22 cellular contexts compared by ENCODE assay signal in the genomic region with DNA sequence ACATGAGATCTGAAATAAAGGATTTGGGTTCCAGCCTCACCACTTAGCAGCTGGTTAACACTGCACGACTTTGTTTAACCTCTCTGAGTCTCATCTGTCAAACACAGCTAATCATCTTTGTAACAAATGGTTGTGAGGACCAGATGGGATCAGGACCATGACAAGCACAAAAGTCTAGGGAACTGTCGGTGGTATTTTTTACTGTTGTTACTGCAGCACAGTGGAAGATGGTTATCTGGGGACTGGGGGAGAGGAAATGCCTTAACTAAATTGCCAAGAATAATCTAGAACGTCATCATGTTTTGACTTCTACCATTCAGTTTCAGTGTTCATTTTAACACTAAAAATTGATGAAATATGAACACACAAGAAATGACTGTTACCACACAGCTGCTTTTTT.
DNase-seq lines count a peak whose midpoint lies in the region; ATAC-seq and TF ChIP-seq lines count a peak whose summit lies in the region.
"Had no signal": no experiment of that assay in that cellular context is flagged by ENCODE, and none has a peak within 500 bp of the region (broad histone marks: within the 10 kb centered on the region; RNA-seq: fewer than 3 reads in every experiment).

No MANE protein-coding gene starts in this region.

- H3K9me3 Mint-ChIP-seq in CD4-positive, alpha-beta T cell, result no peaks in the 10 kb centered on the region
- H3K9me3 Mint-ChIP-seq: activated naive CD8-positive, alpha-beta T cell treated with anti-CD3 and anti-CD28 coated beads, Interleukin-2, amount 50 U/mL, for 24 hours; activated T-helper 17 cell treated with anti-CD3 and anti-CD28 coated beads, Interleukin-2, amount 50 U/mL, for 72 hours; T-helper 1 cell treated with Interleukin-12 subunit alpha and Interleukin-12 subunit beta and Interleukin-4 antibody, amounts not matched to agents 30 μg/mL and 1 μg/mL, for 36 hours had no signal

- H4K8ac ChIP-seq in mesenchymal stem cell (ENCODE audit: low read length), result no peak overlapping the region

- intact Hi-C loops in CD4-positive, alpha-beta T cell (cut with DNase I, micrococcal nuclease), result loop anchor here in 1 of 2 experiments (10.0 kb wide), 1 partner anchor 188 kb away; no protein-coding TSS in a partner anchor

- no peak overlapping the region for H3K18ac ChIP-seq in mesenchymal stem cell (ENCODE audit: low read depth in 1 of 2, low read length in 2 of 2)

- H3K27me3 ChIP-seq in brain microvascular endothelial cell (replicated peaks) (no peaks in the 10 kb centered on the region), mesenchymal stem cell (ENCODE audit: control insufficient read depth in 1 of 2, insufficient read depth in 1 of 2, low read length in 2 of 2) (no peaks in the 10 kb centered on the region)
- H3K27me3 ChIP-seq in CD4-positive, alpha-beta T cell (ENCODE audit: control insufficient read depth, insufficient read depth, low read length), result no peaks in the 10 kb centered on the region
- H3K27me3 ChIP-seq: breast epithelium, dorsolateral prefrontal cortex, SJCRH30 had no signal

- no peak overlapping the region for H3K23ac ChIP-seq in mesenchymal stem cell (ENCODE audit: low read length in 2 of 2)

- DNase-seq in Daoy (ENCODE audit: low read depth) (peak; percentile 2), NCI-H1694 treated with DMSO at 0.1 percent for 48 hours (lab: John Stamatoyannopoulos, UW) (peak; percentile 12), brain microvascular endothelial cell (peak; percentile 38), mesenchymal stem cell (peak; percentile 14), NCI-H748 (lab: John Stamatoyannopoulos, UW; ENCODE audit: unreplicated experiment) (no peak), NCI-H187 (lab: John Stamatoyannopoulos, UW) (no peak)
- DNase-seq in CD4-positive, alpha-beta T cell, result no peak
- DNase-seq: activated naive CD8-positive, alpha-beta T cell treated with anti-CD3 and anti-CD28 coated beads, Interleukin-2, amount 50 U/mL, for 24 hours; CD4-positive, alpha-beta memory T cell; dorsolateral prefrontal cortex; KG1; left cardiac atrium; NCI-H2081 treated with DMSO at 0.1 percent for 48 hours; NCI-H774; retina had no signal

- H3K36me3 Mint-ChIP-seq in CD4-positive, alpha-beta T cell (ENCODE audit: low read depth), result no peaks in the 10 kb centered on the region
- H3K36me3 Mint-ChIP-seq: CD4-positive, alpha-beta memory T cell had no signal

- H2BK120ac ChIP-seq in mesenchymal stem cell (ENCODE audit: low read depth, low read length), result no peak overlapping the region

- no peaks in the 10 kb centered on the region for H3K9me3 ChIP-seq in mesenchymal stem cell (ENCODE audit: control insufficient read depth, low read length)
- no peaks in the 10 kb centered on the region for H3K9me3 ChIP-seq in CD4-positive, alpha-beta T cell (ENCODE audit: control insufficient read depth, low read length)
- H3K9me3 ChIP-seq: breast epithelium, SJCRH30 had no signal

- no peak overlapping the region for H3K4me3 Mint-ChIP-seq in CD4-positive, alpha-beta T cell
- H3K4me3 Mint-ChIP-seq: activated naive CD8-positive, alpha-beta T cell treated with anti-CD3 and anti-CD28 coated beads, Interleukin-2, amount 50 U/mL, for 24 hours; activated T-helper 17 cell treated with anti-CD3 and anti-CD28 coated beads, Interleukin-2, amount 50 U/mL, for 72 hours; CD4-positive, alpha-beta memory T cell; T-helper 1 cell treated with Interleukin-12 subunit alpha and Interleukin-12 subunit beta and Interleukin-4 antibody, amounts not matched to agents 30 μg/mL and 1 μg/mL, for 36 hours had no signal

- POLR2A ChIA-PET in CD4-positive, alpha-beta T cell (lab: Charles Lee), result no interaction called here

- H3K27ac ChIP-seq in brain microvascular endothelial cell, result no peak overlapping the region
- no peak overlapping the region for H3K27ac ChIP-seq in mesenchymal stem cell (ENCODE audit: low read length, poor library complexity, severe bottlenecking)
- H3K27ac ChIP-seq in CD4-positive, alpha-beta T cell (ENCODE audit: low read depth, low read length), result no peak overlapping the region
- H3K27ac ChIP-seq: breast epithelium, dorsolateral prefrontal cortex, epithelial cell of prostate had no signal

- H3K4me2 ChIP-seq in mesenchymal stem cell (ENCODE audit: low read length, poor library complexity, severe bottlenecking), result no peak overlapping the region

- H2AK5ac ChIP-seq in mesenchymal stem cell (ENCODE audit: low read length, severe bottlenecking), result no peak overlapping the region

- H2BK5ac ChIP-seq in mesenchymal stem cell (ENCODE audit: low read depth, low read length, poor library complexity, severe bottlenecking), result no peak overlapping the region

- H3K14ac ChIP-seq in mesenchymal stem cell (ENCODE audit: low read length in 2 of 2), result no peak overlapping the region

- TF ChIP-seq CTCF in brain microvascular endothelial cell (IDR thresholded peaks at IDR 0.05; ENCODE audit: low read depth, low read length, missing control alignments), result no peak
- TF ChIP-seq CTCF in CD4-positive, alpha-beta T cell (IDR thresholded peaks at IDR 0.05), result no peak

- no peak overlapping the region for H3K9ac ChIP-seq in mesenchymal stem cell (ENCODE audit: low read length)

- H3K4ac ChIP-seq in mesenchymal stem cell (ENCODE audit: low read depth in 1 of 2, low read length in 2 of 2), result no peak overlapping the region

- H3K36me3 ChIP-seq in brain microvascular endothelial cell (replicated peaks) (no peaks in the 10 kb centered on the region), mesenchymal stem cell (ENCODE audit: control insufficient read depth in 1 of 2, insufficient read depth in 2 of 2, low read depth in 1 of 2, low read length in 2 of 2) (peaks cover 0 to 3% of the 10 kb centered on the region in 2 experiments)
- H3K36me3 ChIP-seq: breast epithelium had no signal

- H2AFZ ChIP-seq in mesenchymal stem cell (ENCODE audit: low read depth, low read length), result no peak overlapping the region

- peaks cover 6% of the 10 kb centered on the region for H3K4me1 Mint-ChIP-seq in CD4-positive, alpha-beta T cell (ENCODE audit: low read depth)
- H3K4me1 Mint-ChIP-seq: activated T-helper 17 cell treated with anti-CD3 and anti-CD28 coated beads, Interleukin-2, amount 50 U/mL, for 72 hours; CD4-positive, alpha-beta memory T cell had no signal

- H3K4me1 ChIP-seq in mesenchymal stem cell (ENCODE audit: control insufficient read depth, insufficient read depth, low read depth, low read length), result no peaks in the 10 kb centered on the region
- H3K4me1 ChIP-seq: breast epithelium had no signal

- H3K79me1 ChIP-seq in mesenchymal stem cell (replicated peaks; ENCODE audit: low read length, poor library complexity, severe bottlenecking), result no peaks in the 10 kb centered on the region

- H3K4me3 ChIP-seq in brain microvascular endothelial cell (ENCODE audit: low read depth, low read length) (no peak overlapping the region), mesenchymal stem cell (ENCODE audit: insufficient read depth in 1 of 2, low read depth in 1 of 2, low read length in 2 of 2) (no peak overlapping the region)
- H3K4me3 ChIP-seq: breast epithelium, dorsolateral prefrontal cortex, SJCRH30 had no signal

- in situ Hi-C loops in brain microvascular endothelial cell (cut with HindIII; ENCODE audit: low pct_ligation_motif_present, low sequenced_read_pairs), result no loop called here

- no peak overlapping the region for H2BK15ac ChIP-seq in mesenchymal stem cell (ENCODE audit: low read depth, poor library complexity, severe bottlenecking)

- WGBS in mesenchymal stem cell, result 23% methylated on average over 2 of the region's 3 CpGs

- ATAC-seq in GM19455 (IDR thresholded peaks at IDR 0.05; ENCODE audit: unreplicated experiment), result no peak
- ATAC-seq in CD4-positive, alpha-beta T cell (ENCODE audit: poor library complexity), result no peak
- ATAC-seq: activated naive CD8-positive, alpha-beta T cell treated with anti-CD3 and anti-CD28 coated beads, Interleukin-2, amount 50 U/mL, for 24 hours; activated T-helper 17 cell treated with anti-CD3 and anti-CD28 coated beads, Interleukin-2, amount 50 U/mL, for 72 hours; left cardiac atrium; Panc1 had no signal

- H4K91ac ChIP-seq in mesenchymal stem cell (ENCODE audit: low read length), result no peak overlapping the region

- H2BK12ac ChIP-seq in mesenchymal stem cell (ENCODE audit: low read length in 2 of 2), result no peak overlapping the region

- CTCF ChIA-PET in CD4-positive, alpha-beta T cell (lab: Charles Lee), result no interaction called here

- H3K27me3 Mint-ChIP-seq in CD4-positive, alpha-beta T cell, result no peaks in the 10 kb centered on the region
- H3K27me3 Mint-ChIP-seq: activated naive CD8-positive, alpha-beta T cell treated with anti-CD3 and anti-CD28 coated beads, Interleukin-2, amount 50 U/mL, for 24 hours; activated T-helper 17 cell treated with anti-CD3 and anti-CD28 coated beads, Interleukin-2, amount 50 U/mL, for 72 hours; CD4-positive, alpha-beta memory T cell had no signal

- H3K27ac Mint-ChIP-seq in CD4-positive, alpha-beta T cell, result no peak overlapping the region
- H3K27ac Mint-ChIP-seq: activated naive CD8-positive, alpha-beta T cell treated with anti-CD3 and anti-CD28 coated beads, Interleukin-2, amount 50 U/mL, for 24 hours; activated T-helper 17 cell treated with anti-CD3 and anti-CD28 coated beads, Interleukin-2, amount 50 U/mL, for 72 hours; CD4-positive, alpha-beta memory T cell; T-helper 1 cell treated with Interleukin-12 subunit alpha and Interleukin-12 subunit beta and Interleukin-4 antibody, amounts not matched to agents 30 μg/mL and 1 μg/mL, for 36 hours had no signal

Comparison
In these comparisons a context has a peak if more than half of its experiments do, and no peak if none do; other contexts are left out.
1. DNase-seq: peak in Daoy (single experiment), NCI-H1694 treated with DMSO at 0.1 percent for 48 hours (single experiment), brain microvascular endothelial cell (single experiment) and mesenchymal stem cell (single experiment); none in NCI-H748 (single experiment), CD4-positive, alpha-beta T cell (0 of 10) and NCI-H187 (0 of 2).